Comparison of ENCODE assay signal across 8 cellular contexts in genomic region chr10:124354411-124355382, GRCh38.
DNase-seq lines count a peak whose midpoint lies in the region; ATAC-seq and TF ChIP-seq lines count a peak whose summit lies in the region.

No MANE protein-coding gene starts in this region.

- no peak for TF ChIP-seq CTCF in GM12865 (IDR thresholded peaks at IDR 0.05; ENCODE audit: insufficient read depth, low read depth, low read length, missing control alignments)
- TF ChIP-seq CTCF in Peyer's patch (IDR thresholded peaks at IDR 0.05): no peak
- no peak for TF ChIP-seq CTCF in ascending aorta (IDR thresholded peaks at IDR 0.05)

- DNase-seq in GM12865 (ENCODE audit: low read depth) (peak; percentile 40), Peyer's patch (peak; percentile 26 to 66 (median 62)), ascending aorta (ENCODE audit: low spot score in 2 of 2) (peak in 1 of 2 donors; percentile 76), islet precursor cell (peak; percentile 56), NCI-H2107 treated with DMSO at 0.1 percent for 48 hours (lab: John Stamatoyannopoulos, UW; ENCODE audit: unreplicated experiment) (no peak)
- peak in 2 of 3 donors; percentile 23 to 30 for DNase-seq in stimulated activated CD4-positive, alpha-beta T cell treated with anti-CD3 and anti-CD28 coated beads, Interleukin-12 subunit alpha, Interleukin-12 subunit beta, amount 100 ng/mL, for 48 hours (ENCODE audit: low read depth in 2 of 3, low spot score in 1 of 3)

- H3K27ac ChIP-seq in Peyer's patch (peak overlapping the region in 1 of 4 donors; percentile 39), ascending aorta (peak overlapping the region in 1 of 2 donors; percentile 1)

- H3K4me1 ChIP-seq in Peyer's patch (no peaks in the 10 kb centered on the region), ascending aorta (peaks cover 0 to 5% of the 10 kb centered on the region in 2 donors)

- ATAC-seq in HG03108 (IDR thresholded peaks at IDR 0.05; ENCODE audit: unreplicated experiment) (peak; percentile 52), GM18517 (IDR thresholded peaks at IDR 0.05; ENCODE audit: unreplicated experiment) (no peak)

- H3K9me3 ChIP-seq in Peyer's patch: peaks cover 0 to 5% (median 0%) of the 10 kb centered on the region in 4 donors
- H3K9me3 ChIP-seq in ascending aorta: peaks cover 3 to 7% of the 10 kb centered on the region in 2 donors

- no peak for TF ChIP-seq POLR2A in Peyer's patch (IDR thresholded peaks at IDR 0.05)

- H3K27me3 ChIP-seq in Peyer's patch (no peaks in the 10 kb centered on the region), ascending aorta (no peaks in the 10 kb centered on the region)

- H3K36me3 ChIP-seq in Peyer's patch: no peaks in the 10 kb centered on the region
- H3K36me3 ChIP-seq in ascending aorta: no peaks in the 10 kb centered on the region

- peak overlapping the region; percentile 31 for H3K4me3 ChIP-seq in GM12865 (ENCODE audit: low read depth, low read length)
- peak overlapping the region; percentile 25 to 53 (median 40) for H3K4me3 ChIP-seq in Peyer's patch
- H3K4me3 ChIP-seq in ascending aorta: peak overlapping the region; percentile 39

- intact Hi-C loops in ascending aorta (cut with DNase I): no loop called here
